In the genomic region with DNA sequence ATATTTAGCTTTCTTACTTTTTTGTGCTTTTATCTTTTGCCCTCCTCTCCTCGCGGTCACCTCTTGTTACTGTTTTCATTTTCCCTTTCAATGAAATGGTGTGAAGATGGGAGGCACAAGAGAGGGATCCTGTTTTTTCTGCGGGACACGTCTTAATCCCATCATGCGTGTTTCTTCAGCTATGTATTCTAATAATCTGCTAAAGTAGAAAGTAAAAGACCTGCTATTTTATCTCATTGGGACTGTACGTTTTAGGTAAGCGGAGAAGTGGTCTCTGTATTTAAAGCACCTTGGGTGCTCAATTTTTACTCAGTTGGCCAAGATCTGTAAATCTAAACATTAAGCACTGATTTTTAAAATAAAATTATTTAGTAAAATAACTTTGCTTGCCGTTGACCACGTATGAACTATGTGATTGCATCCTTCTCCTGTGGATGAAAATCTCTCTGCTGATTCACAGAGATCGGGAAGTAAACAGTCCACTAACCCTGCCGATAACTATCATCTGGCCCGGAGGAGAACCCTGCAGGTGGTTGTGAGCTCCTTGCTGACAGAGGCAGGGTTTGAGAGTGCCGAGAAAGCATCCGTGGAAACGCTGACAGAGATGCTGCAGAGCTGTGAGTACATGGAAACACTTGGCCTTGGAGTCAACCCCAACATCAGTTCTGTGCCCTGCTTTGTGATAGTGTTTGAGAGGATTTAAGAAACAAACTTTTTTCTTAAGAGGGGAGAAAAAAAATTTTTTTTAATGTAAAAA, we compare ENCODE assay signal across 1 cellular context.
TF ChIP-seq lines count a peak whose summit lies in the region.

No MANE protein-coding gene starts in this region.

TF ChIP-seq in K562, 482 proteins besides CTCF, POLR2A, EP300 and RAD21 (continued from another document and continues in another):
- TF ChIP-seq BRF1 (IDR thresholded peaks at IDR 0.05; ENCODE audit: borderline replicate concordance, extremely low read depth, insufficient read length) (no peak), UBTF (IDR thresholded peaks at IDR 0.05; ENCODE audit: borderline replicate concordance in 1 of 2, low read depth in 2 of 2, low read length in 2 of 2) (no peak; a peak in 1 of 4 replicates), ATF1 (CRISPR knock-in tag; IDR thresholded peaks at IDR 0.05) (no peak), ATF1 (tag; IDR thresholded peaks at IDR 0.05) (no peak), RBM14 (IDR thresholded peaks at IDR 0.05; ENCODE audit: borderline replicate concordance, insufficient read depth, low read depth, low read length) (no peak), ERF (CRISPR knock-in tag; IDR thresholded peaks at IDR 0.05) (0 out of 2 replicates have a peak, but pooled peaks have one; percentile 13), ZNF780A (CRISPR knock-in tag; IDR thresholded peaks at IDR 0.05) (no peak), KLF10 (CRISPR knock-in tag; IDR thresholded peaks at IDR 0.05) (no peak), CBX5 (IDR thresholded peaks at IDR 0.05; ENCODE audit: borderline replicate concordance, low read depth) (no peak), XRCC4 (IDR thresholded peaks at IDR 0.05; ENCODE audit: extremely low read depth, insufficient read depth, insufficient read length) (no peak), ARNT (IDR thresholded peaks at IDR 0.05) (peak in 1 of 2 experiments; percentile 77; a peak in 1 of 4 replicates), HNRNPLL (IDR thresholded peaks at IDR 0.05; ENCODE audit: low read depth, low read length, poor library complexity, severe bottlenecking) (no peak), FOXK2 (conservative IDR thresholded peaks at IDR 0.05 in 1 of 2, IDR thresholded peaks at IDR 0.05 in 1 of 2; ENCODE audit: low read depth in 2 of 2) (no peak; a peak in 1 of 4 replicates), PURB (CRISPR knock-in tag; IDR thresholded peaks at IDR 0.05; ENCODE audit: low read depth) (no peak), GTF2E2 (tag; IDR thresholded peaks at IDR 0.05) (peak; percentile 49; the same call in 1 of the 2 replicates), MTA3 (IDR thresholded peaks at IDR 0.05; ENCODE audit: borderline replicate concordance) (0 out of 2 replicates have a peak, but pooled peaks have one; percentile 14), LARP7 (IDR thresholded peaks at IDR 0.05) (no peak), CBX3 (IDR thresholded peaks at IDR 0.05; ENCODE audit: borderline replicate concordance in 1 of 2, low read length in 2 of 2) (0 out of 3 replicates have a peak, but pooled peaks of 1 of the 2 experiments have one; percentile 2), ZNF23 (CRISPR knock-in tag; IDR thresholded peaks at IDR 0.05) (no peak), ZNF398 (CRISPR knock-in tag; IDR thresholded peaks at IDR 0.05) (no peak), E2F8 (IDR thresholded peaks at IDR 0.05; ENCODE audit: low read depth, partially characterized antibody) (peak; percentile 14), FOXA3 (CRISPR knock-in tag; conservative IDR thresholded peaks at IDR 0.05 in 1 of 2, IDR thresholded peaks at IDR 0.05 in 1 of 2) (0 out of 4 replicates have a peak, but pooled peaks of 1 of the 2 experiments have one; percentile 19), SMARCA4 (IDR thresholded peaks at IDR 0.05) (0 out of 2 replicates have a peak, but pooled peaks have one; percentile 43), AFF1 (IDR thresholded peaks at IDR 0.05; ENCODE audit: low read depth in 1 of 2, partially characterized antibody in 2 of 2) (peak in 1 of 2 experiments; percentile 27), MECOM (CRISPR knock-in tag; IDR thresholded peaks at IDR 0.05) (0 out of 2 replicates have a peak, but pooled peaks have one; percentile 17), ZNF395 (CRISPR knock-in tag; IDR thresholded peaks at IDR 0.05) (0 out of 2 replicates have a peak, but pooled peaks have one; percentile 13), ZNF263 (CRISPR knock-in tag; IDR thresholded peaks at IDR 0.05; ENCODE audit: borderline replicate concordance) (0 out of 2 replicates have a peak, but pooled peaks have one; percentile 1), POLR3A (IDR thresholded peaks at IDR 0.05; ENCODE audit: borderline replicate concordance, extremely low read depth, insufficient read depth, insufficient read length) (no peak), BCL6 (CRISPR knock-in tag; IDR thresholded peaks at IDR 0.05) (no peak), LEF1 (IDR thresholded peaks at IDR 0.05) (peak; percentile 83; the same call in 1 of the 2 replicates)
- TF ChIP-seq, protein P1, sequence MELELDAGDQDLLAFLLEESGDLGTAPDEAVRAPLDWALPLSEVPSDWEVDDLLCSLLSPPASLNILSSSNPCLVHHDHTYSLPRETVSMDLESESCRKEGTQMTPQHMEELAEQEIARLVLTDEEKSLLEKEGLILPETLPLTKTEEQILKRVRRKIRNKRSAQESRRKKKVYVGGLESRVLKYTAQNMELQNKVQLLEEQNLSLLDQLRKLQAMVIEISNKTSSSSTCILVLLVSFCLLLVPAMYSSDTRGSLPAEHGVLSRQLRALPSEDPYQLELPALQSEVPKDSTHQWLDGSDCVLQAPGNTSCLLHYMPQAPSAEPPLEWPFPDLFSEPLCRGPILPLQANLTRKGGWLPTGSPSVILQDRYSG (tag; conservative IDR thresholded peaks at IDR 0.05; ENCODE audit: low read depth), result no peak
- TF ChIP-seq, protein P2, sequence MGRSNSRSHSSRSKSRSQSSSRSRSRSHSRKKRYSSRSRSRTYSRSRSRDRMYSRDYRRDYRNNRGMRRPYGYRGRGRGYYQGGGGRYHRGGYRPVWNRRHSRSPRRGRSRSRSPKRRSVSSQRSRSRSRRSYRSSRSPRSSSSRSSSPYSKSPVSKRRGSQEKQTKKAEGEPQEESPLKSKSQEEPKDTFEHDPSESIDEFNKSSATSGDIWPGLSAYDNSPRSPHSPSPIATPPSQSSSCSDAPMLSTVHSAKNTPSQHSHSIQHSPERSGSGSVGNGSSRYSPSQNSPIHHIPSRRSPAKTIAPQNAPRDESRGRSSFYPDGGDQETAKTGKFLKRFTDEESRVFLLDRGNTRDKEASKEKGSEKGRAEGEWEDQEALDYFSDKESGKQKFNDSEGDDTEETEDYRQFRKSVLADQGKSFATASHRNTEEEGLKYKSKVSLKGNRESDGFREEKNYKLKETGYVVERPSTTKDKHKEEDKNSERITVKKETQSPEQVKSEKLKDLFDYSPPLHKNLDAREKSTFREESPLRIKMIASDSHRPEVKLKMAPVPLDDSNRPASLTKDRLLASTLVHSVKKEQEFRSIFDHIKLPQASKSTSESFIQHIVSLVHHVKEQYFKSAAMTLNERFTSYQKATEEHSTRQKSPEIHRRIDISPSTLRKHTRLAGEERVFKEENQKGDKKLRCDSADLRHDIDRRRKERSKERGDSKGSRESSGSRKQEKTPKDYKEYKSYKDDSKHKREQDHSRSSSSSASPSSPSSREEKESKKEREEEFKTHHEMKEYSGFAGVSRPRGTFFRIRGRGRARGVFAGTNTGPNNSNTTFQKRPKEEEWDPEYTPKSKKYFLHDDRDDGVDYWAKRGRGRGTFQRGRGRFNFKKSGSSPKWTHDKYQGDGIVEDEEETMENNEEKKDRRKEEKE (IDR thresholded peaks at IDR 0.05; ENCODE audit: borderline replicate concordance in 1 of 2, control insufficient read depth in 1 of 2, low read depth in 2 of 2, low read length in 1 of 2), result no peak
- TF ChIP-seq, protein P3, sequence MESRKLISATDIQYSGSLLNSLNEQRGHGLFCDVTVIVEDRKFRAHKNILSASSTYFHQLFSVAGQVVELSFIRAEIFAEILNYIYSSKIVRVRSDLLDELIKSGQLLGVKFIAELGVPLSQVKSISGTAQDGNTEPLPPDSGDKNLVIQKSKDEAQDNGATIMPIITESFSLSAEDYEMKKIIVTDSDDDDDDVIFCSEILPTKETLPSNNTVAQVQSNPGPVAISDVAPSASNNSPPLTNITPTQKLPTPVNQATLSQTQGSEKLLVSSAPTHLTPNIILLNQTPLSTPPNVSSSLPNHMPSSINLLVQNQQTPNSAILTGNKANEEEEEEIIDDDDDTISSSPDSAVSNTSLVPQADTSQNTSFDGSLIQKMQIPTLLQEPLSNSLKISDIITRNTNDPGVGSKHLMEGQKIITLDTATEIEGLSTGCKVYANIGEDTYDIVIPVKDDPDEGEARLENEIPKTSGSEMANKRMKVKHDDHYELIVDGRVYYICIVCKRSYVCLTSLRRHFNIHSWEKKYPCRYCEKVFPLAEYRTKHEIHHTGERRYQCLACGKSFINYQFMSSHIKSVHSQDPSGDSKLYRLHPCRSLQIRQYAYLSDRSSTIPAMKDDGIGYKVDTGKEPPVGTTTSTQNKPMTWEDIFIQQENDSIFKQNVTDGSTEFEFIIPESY (CRISPR knock-in tag; IDR thresholded peaks at IDR 0.05), result no peak
